ENCODE assay signal across 9 cellular contexts in the genomic region with DNA sequence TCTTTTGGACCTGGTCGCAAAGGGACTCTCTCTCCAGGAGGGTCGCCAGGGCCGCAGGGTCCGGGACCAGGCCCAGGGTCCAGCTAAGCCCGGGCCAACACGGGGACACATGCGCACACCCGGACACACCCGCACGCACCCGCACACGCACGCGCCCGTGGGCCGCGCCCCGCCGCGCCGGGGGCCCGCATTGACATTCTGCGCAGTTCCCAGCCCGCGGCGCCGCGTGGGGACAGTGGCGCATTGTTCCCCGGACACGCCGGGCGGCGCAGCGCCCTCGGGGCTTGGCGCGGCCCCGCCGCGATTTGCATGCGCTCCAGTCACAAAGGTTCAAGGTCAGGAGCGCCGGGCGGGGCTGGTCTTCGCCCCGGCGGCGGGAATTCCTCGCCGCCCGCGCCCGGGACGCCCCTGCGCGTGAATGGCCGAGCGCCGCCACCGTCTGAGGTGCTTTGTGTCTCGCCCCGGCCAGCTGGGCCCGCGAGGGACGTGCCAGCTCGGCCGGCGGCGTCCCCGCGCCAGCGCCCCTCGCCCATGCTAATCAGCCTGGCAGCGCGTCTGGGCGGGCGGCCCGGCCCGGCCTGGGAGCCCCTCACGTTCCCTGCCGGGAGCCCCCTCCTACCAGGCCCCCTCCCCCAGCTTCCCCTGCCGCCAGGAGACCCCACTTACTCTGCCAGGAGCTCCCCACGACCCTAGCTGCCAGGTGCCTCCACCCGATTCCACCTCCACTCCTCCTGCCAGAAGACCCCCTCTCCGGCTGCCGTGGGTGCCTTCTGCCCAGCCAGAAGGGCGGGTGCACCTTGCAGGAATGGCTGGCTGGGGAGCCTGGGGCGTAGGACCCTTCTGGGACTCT. TPM values are rescaled to one million over a fixed set of nuclear protein-coding genes. Genes with fewer than 3 reads are reported as not detected.
A peak's percentile ranks its signal among the peaks of the same experiment; 100 is the strongest.
DNase-seq lines count a peak whose midpoint lies in the region; ATAC-seq and TF ChIP-seq lines count a peak whose summit lies in the region.
"Had no signal": no experiment of that assay in that cellular context is flagged by ENCODE, and none has a peak within 500 bp of the region (broad histone marks: within the 10 kb centered on the region; RNA-seq: fewer than 3 reads in every experiment).

No MANE protein-coding gene starts in this region.

- H3K36me3 ChIP-seq in neutrophil = no peaks in the 10 kb centered on the region

- in situ Hi-C loops in KBM-7 (cut with MboI; ENCODE audit: low pct_unique_long_range_greater_than_20kb, low sequenced_read_pairs) = no loop called here

- peaks cover 48 to 60% of the 10 kb centered on the region in 2 experiments for H3K4me1 ChIP-seq in neutrophil (ENCODE audit: control insufficient read depth in 1 of 2, insufficient read depth in 1 of 2, low read depth in 1 of 2, low read length in 1 of 2)

- ATAC-seq in Right ventricle myocardium superior (ENCODE audit: poor library complexity) = peak; percentile 89
- no peak for ATAC-seq in HG02870 (IDR thresholded peaks at IDR 0.05; ENCODE audit: unreplicated experiment)

- POLR2A ChIA-PET in AG04450 (lab: Yijun Ruan, JAX) (interaction anchor here (0.7 to 1.2 kb wide), 2 partner anchors 14 to 174 kb away, joined by 3 to 4 read pairs; no protein-coding TSS in a partner anchor), RWPE1 (lab: Yijun Ruan, JAX; ENCODE audit: low non-redundant PET) (no interaction called here)

- intact Hi-C loops in Right ventricle myocardium superior (cut with DNase I) = no loop called here

- CTCF ChIA-PET in AG04450 (lab: Charles Lee) = interaction anchor here (2.1 kb wide), 2 partner anchors 15 to 21 kb away, joined by 8 to 14 read pairs; no protein-coding TSS in a partner anchor
- CTCF ChIA-PET in RWPE1 (lab: Yijun Ruan, JAX) = interaction anchor here (1.4 kb wide), 1 partner anchor 21 kb away, joined by 4 read pairs; no protein-coding TSS in a partner anchor

- H3K27me3 ChIP-seq in AG04450 (ENCODE audit: control insufficient read depth, insufficient read depth, low read length) = peaks cover 7% of the 10 kb centered on the region
- no peaks in the 10 kb centered on the region for H3K27me3 ChIP-seq in neutrophil

- no peak for DNase-seq in AG04450 (ENCODE audit: low read depth, low spot score)
- DNase-seq in RWPE1 (ENCODE audit: low spot score) = no peak
- DNase-seq in Right ventricle myocardium superior = peak; percentile 85
- no peak for DNase-seq in KBM-7
- no peak for DNase-seq in SK-N-DZ (ENCODE audit: low spot score)
- no peak for DNase-seq in NCI-H1048 (lab: John Stamatoyannopoulos, UW)
- DNase-seq: NCI-H2171 had no signal

- H3K4me3 ChIP-seq in AG04450 (ENCODE audit: low read depth, low read length) (peak overlapping the region; percentile 38; the same call in 1 of the 2 replicates), neutrophil (ENCODE audit: low read depth in 1 of 2, low read length in 1 of 2) (peak overlapping the region; percentile 34 to 44)

- H3K27ac ChIP-seq in AG04450 (ENCODE audit: low read depth, low read length) (no peak overlapping the region), RWPE1 (peak overlapping the region; percentile 59), neutrophil (no peak overlapping the region)

- H3K9me3 ChIP-seq in AG04450 (ENCODE audit: control insufficient read depth, insufficient read depth, low read length) = no peaks in the 10 kb centered on the region; the same call in 1 of the 2 replicates
- no peaks in the 10 kb centered on the region for H3K9me3 ChIP-seq in neutrophil

- TF ChIP-seq CTCF in AG04450 (IDR thresholded peaks at IDR 0.05; ENCODE audit: low read depth, low read length) (no peak), RWPE1 (conservative IDR thresholded peaks at IDR 0.05; ENCODE audit: low read depth) (0 out of 2 replicates have a peak, but pooled peaks have one; percentile 8), neutrophil (IDR thresholded peaks at IDR 0.05) (peak; percentile 30)

RNA-seq across cellular contexts. Expression of a gene that starts 50.5 kb away (rescaled TPM):
- polyA plus RNA-seq in AG04450 (2011; rRNA removed) = 0.56 and 0.71 TPM in 2 replicates
- 0.37 and 0.43 TPM in 2 replicates for polyA minus RNA-seq in AG04450 (2011; rRNA and poly(A)+ RNA removed)
- total RNA-seq in Right ventricle myocardium superior = not detected
- 0.16 and 0.22 TPM in 2 replicates for polyA plus RNA-seq in SK-N-DZ (2014; cell fraction: cytosol; rRNA removed)
- polyA plus RNA-seq in SK-N-DZ (2014; cell fraction: nucleus; rRNA removed) = not detected in 2 replicates
